Comparison of ENCODE assay signal across 12 cellular contexts in the genomic region with DNA sequence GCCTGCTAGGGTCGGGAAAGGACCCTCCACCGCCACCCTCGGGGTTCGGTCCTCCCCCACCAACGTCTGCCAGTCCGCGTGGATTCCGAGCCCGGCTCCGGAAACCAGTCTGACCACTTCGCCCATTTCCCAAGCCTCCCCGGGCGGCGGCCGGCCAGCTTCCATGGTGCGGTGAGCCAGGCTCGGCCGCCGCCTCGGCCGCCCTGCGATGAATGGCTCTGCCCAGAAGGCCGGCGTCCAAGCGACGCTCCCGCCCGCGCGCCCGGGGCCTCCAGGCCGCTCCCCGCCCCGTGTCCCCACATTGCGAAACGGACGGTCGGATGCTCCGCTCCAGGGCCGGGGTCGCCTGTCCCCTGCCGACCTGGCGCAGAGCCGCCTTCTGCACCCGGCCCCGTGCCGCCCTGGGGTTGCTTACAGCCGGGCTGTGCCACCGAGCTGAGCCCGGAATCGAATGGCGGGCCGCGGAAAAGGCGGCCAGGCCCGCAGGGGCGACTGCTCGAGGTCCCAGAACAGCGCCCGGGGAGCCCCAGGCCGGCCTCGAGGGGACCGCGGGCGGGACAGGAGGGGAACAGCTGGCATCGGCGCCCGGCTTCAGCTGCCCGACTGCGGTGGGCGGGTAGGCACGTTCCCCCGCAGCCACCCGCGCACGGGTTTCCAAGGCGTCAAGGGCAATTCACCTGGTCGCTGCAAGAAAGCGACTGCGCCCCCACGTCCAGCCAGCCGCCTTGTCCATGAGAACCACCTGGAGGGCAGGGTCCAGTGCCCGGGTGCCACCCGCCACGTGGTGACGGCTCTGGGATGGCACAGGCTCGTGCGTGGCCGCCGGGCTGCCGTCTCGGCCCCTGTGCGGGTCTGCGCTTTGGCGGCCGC. TPM values are rescaled to one million over a fixed set of nuclear protein-coding genes. Genes with fewer than 3 reads are reported as not detected.
A peak's percentile ranks its signal among the peaks of the same experiment; 100 is the strongest.
DNase-seq lines count a peak whose midpoint lies in the region; ATAC-seq and TF ChIP-seq lines count a peak whose summit lies in the region.
"Had no signal": no experiment of that assay in that cellular context is flagged by ENCODE, and none has a peak within 500 bp of the region (broad histone marks: within the 10 kb centered on the region; RNA-seq: fewer than 3 reads in every experiment).

No MANE protein-coding gene starts in this region.

- DNase-seq in AG08396 (ENCODE audit: low spot score) (peak; percentile 75), RWPE2 (ENCODE audit: low spot score) (peak; percentile 75), fibroblast of the aortic adventitia (ENCODE audit: low read depth) (peak; percentile 36), nephron progenitor cell (peak; percentile 58), posterior vena cava (ENCODE audit: low spot score) (no peak), NCI-H774 (lab: John Stamatoyannopoulos, UW) (no peak)
- DNase-seq: activated naive CD4-positive, alpha-beta T cell treated with Interleukin-2 at 50 U/mL for 16 hours; NCI-H446 treated with DMSO at 0.1 percent for 48 hours had no signal

- H3K27me3 Mint-ChIP-seq in nephron progenitor cell (ENCODE audit: low read depth, poor library complexity) = peaks cover 87% of the 10 kb centered on the region

- no peaks in the 10 kb centered on the region for H3K36me3 Mint-ChIP-seq in nephron progenitor cell (ENCODE audit: low read depth)

- no peak overlapping the region for H3K27ac Mint-ChIP-seq in nephron progenitor cell

- TF ChIP-seq CTCF in RWPE2 (IDR thresholded peaks at IDR 0.05; ENCODE audit: poor library complexity, severe bottlenecking) (no peak), fibroblast of the aortic adventitia (IDR thresholded peaks at IDR 0.05; ENCODE audit: insufficient read depth, low read length) (no peak), nephron progenitor cell (IDR thresholded peaks at IDR 0.05) (no peak)

- no peak overlapping the region for H3K27ac ChIP-seq in RWPE2 (ENCODE audit: poor library complexity, severe bottlenecking)

- no peak overlapping the region for H3K4me3 Mint-ChIP-seq in nephron progenitor cell

- peak; percentile 10; the same call in 1 of the 3 replicates for ATAC-seq in RWPE2 (ENCODE audit: low read depth)
- no peak for ATAC-seq in HG03135 (IDR thresholded peaks at IDR 0.05; ENCODE audit: unreplicated experiment)
- ATAC-seq in HG02973 (IDR thresholded peaks at IDR 0.05; ENCODE audit: unreplicated experiment) = no peak

- peaks cover 19% of the 10 kb centered on the region for H3K4me1 Mint-ChIP-seq in nephron progenitor cell

- H3K9me3 ChIP-seq in RWPE2 (ENCODE audit: severe bottlenecking) = no peaks in the 10 kb centered on the region
- H3K9me3 ChIP-seq: HAP-1 had no signal

- intact Hi-C loops in posterior vena cava (cut with DNase I) = no loop called here

- no peaks in the 10 kb centered on the region for H3K9me3 Mint-ChIP-seq in nephron progenitor cell
- H3K9me3 Mint-ChIP-seq: nephron had no signal

- H3K4me3 ChIP-seq in RWPE2 (ENCODE audit: severe bottlenecking) = peak overlapping the region; percentile 11
- peak overlapping the region; percentile 10 for H3K4me3 ChIP-seq in fibroblast of the aortic adventitia (ENCODE audit: low read depth, low read length)
- H3K4me3 ChIP-seq: HAP-1 had no signal

- H3K36me3 ChIP-seq in RWPE2 (ENCODE audit: low read depth) = no peaks in the 10 kb centered on the region
- H3K36me3 ChIP-seq: HAP-1 had no signal

- H3K4me1 ChIP-seq in RWPE2 (ENCODE audit: insufficient read depth, poor library complexity, severe bottlenecking) = peaks cover 2% of the 10 kb centered on the region

- peaks cover 46% of the 10 kb centered on the region for H3K27me3 ChIP-seq in RWPE2 (ENCODE audit: insufficient read depth, poor library complexity, severe bottlenecking)

RNA-seq across cellular contexts. Expression of a gene that starts 18.3 kb away (rescaled TPM):
- total RNA-seq in fibroblast of the aortic adventitia (ENCODE audit: low replicate concordance) = 1.5 and 1.7 TPM in 2 replicates
- total RNA-seq in posterior vena cava = 1 to 10 TPM; 4.4 to 5.1 TPM

RNA-seq across cellular contexts. Expression of a gene that starts 24.0 kb away (rescaled TPM):
- total RNA-seq in fibroblast of the aortic adventitia (ENCODE audit: low replicate concordance) (8.3 and 12.8 TPM in 2 replicates), posterior vena cava (10 to 100 TPM; 11.5 to 14.4 TPM)

RNA-seq across cellular contexts. Expression of a gene that starts 37.3 kb away (rescaled TPM):
- total RNA-seq in fibroblast of the aortic adventitia (ENCODE audit: low replicate concordance) = 0.57 and 0.63 TPM in 2 replicates
- total RNA-seq in posterior vena cava = 1 to 10 TPM; 1.6 to 1.8 TPM

Comparison
In these comparisons a context has a peak if more than half of its experiments do, and no peak if none do; other contexts are left out.
1. DNase-seq: peak in AG08396 (single experiment), RWPE2 (single experiment), fibroblast of the aortic adventitia (single experiment) and nephron progenitor cell (single experiment); none in posterior vena cava (single experiment) and NCI-H774 (single experiment).